17 cellular contexts compared by ENCODE assay signal in genomic region chr2:197674060-197674459, GRCh38. TPM values are rescaled to one million over a fixed set of nuclear protein-coding genes. Genes with fewer than 3 reads are reported as not detected.
DNase-seq lines count a peak whose midpoint lies in the region; ATAC-seq, FAIRE-seq and TF ChIP-seq lines count a peak whose summit lies in the region.
"Had no signal": no experiment of that assay in that cellular context is flagged by ENCODE, and none has a peak within 500 bp of the region (broad histone marks: within the 10 kb centered on the region; RNA-seq: fewer than 3 reads in every experiment).

No MANE protein-coding gene starts in this region.

- POLR2A ChIA-PET in HepG2 (lab: Yijun Ruan, JAX) = interaction anchor here (0.6 to 1.4 kb wide), 3 partner anchors 31 to 48 kb away, joined by 3 read pairs; partner anchors contain the start of gene MARS2

- H3K36me3 ChIP-seq in HepG2 (replicated peaks in 1 of 2; ENCODE audit: control insufficient read depth in 1 of 2, insufficient read depth in 2 of 2, low read length in 2 of 2) (no peaks in the 10 kb centered on the region), right lobe of liver (no peaks in the 10 kb centered on the region), osteoblast (ENCODE audit: insufficient read depth, low read length) (no peaks in the 10 kb centered on the region)
- H3K36me3 ChIP-seq: thyroid gland had no signal

- FAIRE-seq in HepG2 (lab: Jason Lieb, UNC) = no peak
- FAIRE-seq: keratinocyte had no signal

- H3K9ac ChIP-seq in HepG2 (ENCODE audit: insufficient read depth, low read depth, low read length) = no peak overlapping the region

- H3K79me2 ChIP-seq in HepG2 (ENCODE audit: insufficient read depth, low read length) = no peaks in the 10 kb centered on the region
- no peaks in the 10 kb centered on the region for H3K79me2 ChIP-seq in osteoblast (ENCODE audit: insufficient read depth, low read length)

- BruUV-seq in HepG2 (replicated peaks; lab: Mats Ljungman, UMichigan) = no TSS peak

- no peak overlapping the region for H2AFZ ChIP-seq in HepG2 (ENCODE audit: low read length)
- H2AFZ ChIP-seq in osteoblast (ENCODE audit: low read length) = no peak overlapping the region

- intact Hi-C loops in HepG2 (cut with micrococcal nuclease; ENCODE audit: unreplicated experiment) (no loop called here), right lobe of liver (cut with DNase I) (no loop called here)

- H4K20me1 ChIP-seq in HepG2 (ENCODE audit: insufficient read depth, low read length) (no peaks in the 10 kb centered on the region), osteoblast (ENCODE audit: insufficient read depth, low read length) (no peaks in the 10 kb centered on the region)

- TF ChIP-seq RAD21 in HepG2 (CRISPR knock-in tag; IDR thresholded peaks at IDR 0.05) = no peak

- TF ChIP-seq CTCF in HepG2 (CRISPR knock-in tag; IDR thresholded peaks at IDR 0.05) = no peak
- TF ChIP-seq CTCF in right lobe of liver (IDR thresholded peaks at IDR 0.05) = no peak
- TF ChIP-seq CTCF in fibroblast of pulmonary artery (IDR thresholded peaks at IDR 0.05; ENCODE audit: low read length, missing control alignments) = no peak
- TF ChIP-seq CTCF in osteoblast (IDR thresholded peaks at IDR 0.05; ENCODE audit: extremely low read depth, low read depth, low read length) = no peak

- H3K4me1 ChIP-seq in HepG2 (ENCODE audit: insufficient read depth, low read length) (peaks cover 31% of the 10 kb centered on the region), right lobe of liver (no peaks in the 10 kb centered on the region), osteoblast (ENCODE audit: insufficient read depth, low read length) (peaks cover 3% of the 10 kb centered on the region)
- H3K4me1 ChIP-seq: thyroid gland had no signal

- in situ Hi-C loops in HepG2 (cut with HindIII; ENCODE audit: extremely low pct_ligation_motif_present, low pct_unique_long_range_greater_than_20kb) = no loop called here

- WGBS in HepG2 (ENCODE audit: low lambda C conversion rate) = 1% methylated on average over 1 of the region's 1 CpG
- 21% methylated on average over 1 of the region's 1 CpG for WGBS in right lobe of liver (ENCODE audit: insufficient coverage, low coverage, low lambda C conversion rate, missing lambda C conversion rate)

- DNase-seq in HepG2 (ENCODE audit: low spot score) (peak; percentile 14), right lobe of liver (no peak), fibroblast of pulmonary artery (ENCODE audit: low read depth) (no peak), osteoblast (ENCODE audit: insufficient read length, low spot score, missing footprints) (no peak), NCI-H2029 (lab: John Stamatoyannopoulos, UW) (no peak), NCI-H2227 treated with DMSO at 0.1 percent for 48 hours (lab: John Stamatoyannopoulos, UW) (no peak), NOMO-1 treated with DMSO at 0.1 percent for 48 hours (lab: John Stamatoyannopoulos, UW; ENCODE audit: unreplicated experiment) (no peak)
- DNase-seq: activated CD4-positive, alpha-beta T cell treated with anti-CD3 and anti-CD28 coated beads for 36 hours; activated T-cell treated with anti-CD3 and anti-CD28 coated beads, Interleukin-2, amount 50 U/mL, for 24 hours; HFFc6; naive thymus-derived CD4-positive, alpha-beta T cell; NCI-H1092; NCI-H446 treated with DMSO at 0.1 percent for 48 hours; T-cell; thyroid gland had no signal

- ATAC-seq in HepG2 (no peak), right lobe of liver (no peak), HG03342 (IDR thresholded peaks at IDR 0.05; ENCODE audit: unreplicated experiment) (no peak)
- ATAC-seq: activated CD4-positive, alpha-beta T cell treated with anti-CD3 and anti-CD28 coated beads for 36 hours; naive thymus-derived CD4-positive, alpha-beta T cell; T-cell had no signal

- no peak overlapping the region for H3K4me3 ChIP-seq in HepG2 (replicated peaks in 1 of 3; ENCODE audit: insufficient read depth in 1 of 3, low read depth in 2 of 3, low read length in 3 of 3)
- peak overlapping the region in 1 of 3 donors; percentile 22 for H3K4me3 ChIP-seq in right lobe of liver
- peak overlapping the region; percentile 70 for H3K4me3 ChIP-seq in fibroblast of pulmonary artery (replicated peaks; ENCODE audit: low read depth, low read length)
- no peak overlapping the region for H3K4me3 ChIP-seq in osteoblast (ENCODE audit: insufficient read depth, low read length)

- H3K27me3 ChIP-seq in HepG2 (ENCODE audit: control insufficient read depth in 1 of 2, insufficient read depth in 2 of 2, low read length in 2 of 2) (peaks cover 0 to 3% of the 10 kb centered on the region in 2 experiments; a peak in 1 of 5 replicates), right lobe of liver (no peaks in the 10 kb centered on the region), osteoblast (ENCODE audit: insufficient read depth, low read length) (no peaks in the 10 kb centered on the region)
- H3K27me3 ChIP-seq: thyroid gland had no signal

- TF ChIP-seq EP300 in HepG2 (IDR thresholded peaks at IDR 0.05; ENCODE audit: low read depth in 2 of 2, low read length in 2 of 2) (no peak), HepG2 (CRISPR knock-in tag; IDR thresholded peaks at IDR 0.05; ENCODE audit: borderline replicate concordance) (no peak)

- TF ChIP-seq POLR2A in HepG2 (IDR thresholded peaks at IDR 0.05; ENCODE audit: insufficient read depth in 1 of 2, low read depth in 2 of 2, low read length in 2 of 2) = no peak
- no peak for TF ChIP-seq POLR2A in right lobe of liver (IDR thresholded peaks at IDR 0.05)

- CTCF ChIA-PET in HepG2 (lab: Yijun Ruan, JAX; ENCODE audit: low intra/inter-chr PET ratio, low total read pairs) = no interaction called here

- H3K4me2 ChIP-seq in HepG2 (ENCODE audit: low read depth, low read length) (no peak overlapping the region), osteoblast (ENCODE audit: insufficient read depth, low read length) (peak overlapping the region; percentile 95)

- no peaks in the 10 kb centered on the region for H3K9me3 ChIP-seq in HepG2 (ENCODE audit: low read length)
- H3K9me3 ChIP-seq in right lobe of liver = no peaks in the 10 kb centered on the region
- no peaks in the 10 kb centered on the region for H3K9me3 ChIP-seq in osteoblast (ENCODE audit: low read depth, low read length)
- H3K9me3 ChIP-seq: thyroid gland had no signal

- H3K27ac ChIP-seq in HepG2 (ENCODE audit: extremely low read length, insufficient read depth, low read length) = no peak overlapping the region
- H3K27ac ChIP-seq in right lobe of liver = no peak overlapping the region
- no peak overlapping the region for H3K27ac ChIP-seq in osteoblast (ENCODE audit: low read depth, low read length)

RNA-seq across cellular contexts. Expression of gene RFTN2, which starts 1.3 kb away (rescaled TPM):
- not detected in 2 replicates for total RNA-seq in HepG2 (2016; rRNA removed; fragmentation: Illumina TruSeq; extraction: Trizol)
- total RNA-seq in HepG2 (2016; cell fraction: cytosol; rRNA removed; fragmentation: Illumina TruSeq; extraction: Trizol; ENCODE audit: low read depth) = not detected in 2 replicates
- total RNA-seq in HepG2 (2016; cell fraction: insoluble cytoplasmic fraction; rRNA removed; fragmentation: Illumina TruSeq; extraction: Trizol) = not detected in 2 replicates
- not detected in 2 replicates for total RNA-seq in HepG2 (2016; cell fraction: membrane; rRNA removed; fragmentation: Illumina TruSeq; extraction: Trizol)
- not detected in 2 replicates for total RNA-seq in HepG2 (2016; cell fraction: nucleus; rRNA removed; fragmentation: Illumina TruSeq; extraction: Trizol)
- not detected in 2 replicates for polyA plus RNA-seq in HepG2 (2011; rRNA removed)
- not detected in 2 replicates for polyA plus RNA-seq in HepG2 (2011; cell fraction: cytosol; rRNA removed)
- not detected in 2 replicates for polyA plus RNA-seq in HepG2 (2011; cell fraction: nucleus; rRNA removed)
- 0.05 and 0.08 TPM in 2 replicates for polyA plus RNA-seq in HepG2 (2012)
- not detected in 2 replicates for polyA plus RNA-seq in HepG2 (2016; cell fraction: cytosol; fragmentation: Illumina TruSeq; extraction: Trizol; ENCODE audit: low read depth)
- polyA plus RNA-seq in HepG2 (2016; cell fraction: insoluble cytoplasmic fraction; fragmentation: Illumina TruSeq; extraction: Trizol; ENCODE audit: low read depth) = not detected in 2 replicates
- polyA plus RNA-seq in HepG2 (2016; cell fraction: membrane; fragmentation: Illumina TruSeq; extraction: Trizol; ENCODE audit: low read depth) = not detected in 2 replicates
- polyA plus RNA-seq in HepG2 (2016; cell fraction: nucleus; fragmentation: Illumina TruSeq; extraction: Trizol; ENCODE audit: insufficient read depth, low read depth) = not detected in 2 replicates
- not detected in 2 replicates for polyA minus RNA-seq in HepG2 (2011; rRNA and poly(A)+ RNA removed; ENCODE audit: low replicate concordance)
- polyA minus RNA-seq in HepG2 (2011; cell fraction: cytosol; rRNA and poly(A)+ RNA removed) = not detected in 2 replicates
- polyA minus RNA-seq in HepG2 (2011; cell fraction: nucleus; rRNA and poly(A)+ RNA removed) = not detected in 2 replicates
- total RNA-seq in right lobe of liver = 1 to 10 TPM in 4 of 6 experiments, under 1 TPM in 2; 0.58 to 1.9 (median 1.0) TPM
- 14.5 and 18.6 TPM in 2 replicates for total RNA-seq in osteoblast
- total RNA-seq: activated CD4-positive, alpha-beta T cell treated with anti-CD3 and anti-CD28 coated beads for 36 hours had no signal

RNA-seq across cellular contexts. Expression of gene MARS2, which starts 31.1 kb away (rescaled TPM):
- total RNA-seq in HepG2 (2016; rRNA removed; fragmentation: Illumina TruSeq; extraction: Trizol) = 16.2 and 19.5 TPM in 2 replicates
- 1.6 TPM in 2 replicates for total RNA-seq in HepG2 (2016; cell fraction: cytosol; rRNA removed; fragmentation: Illumina TruSeq; extraction: Trizol; ENCODE audit: low read depth)
- total RNA-seq in HepG2 (2016; cell fraction: insoluble cytoplasmic fraction; rRNA removed; fragmentation: Illumina TruSeq; extraction: Trizol) = 16.1 and 18.2 TPM in 2 replicates
- 5.7 and 6.3 TPM in 2 replicates for total RNA-seq in HepG2 (2016; cell fraction: membrane; rRNA removed; fragmentation: Illumina TruSeq; extraction: Trizol)
- total RNA-seq in HepG2 (2016; cell fraction: nucleus; rRNA removed; fragmentation: Illumina TruSeq; extraction: Trizol) = 13.7 and 13.8 TPM in 2 replicates
- 6.9 and 7.7 TPM in 2 replicates for polyA plus RNA-seq in HepG2 (2011; rRNA removed)
- polyA plus RNA-seq in HepG2 (2011; cell fraction: cytosol; rRNA removed) = 4.5 and 5.9 TPM in 2 replicates
- polyA plus RNA-seq in HepG2 (2011; cell fraction: nucleus; rRNA removed) = 9.2 and 10.2 TPM in 2 replicates
- 8.2 and 9.2 TPM in 2 replicates for polyA plus RNA-seq in HepG2 (2012)
- 0.59 and 0.63 TPM in 2 replicates for polyA plus RNA-seq in HepG2 (2016; cell fraction: cytosol; fragmentation: Illumina TruSeq; extraction: Trizol; ENCODE audit: low read depth)
- polyA plus RNA-seq in HepG2 (2016; cell fraction: insoluble cytoplasmic fraction; fragmentation: Illumina TruSeq; extraction: Trizol; ENCODE audit: low read depth) = 18.9 and 19.6 TPM in 2 replicates
- 3.1 and 3.7 TPM in 2 replicates for polyA plus RNA-seq in HepG2 (2016; cell fraction: membrane; fragmentation: Illumina TruSeq; extraction: Trizol; ENCODE audit: low read depth)
- 12.7 and 14.0 TPM in 2 replicates for polyA plus RNA-seq in HepG2 (2016; cell fraction: nucleus; fragmentation: Illumina TruSeq; extraction: Trizol; ENCODE audit: insufficient read depth, low read depth)
- polyA minus RNA-seq in HepG2 (2011; rRNA and poly(A)+ RNA removed; ENCODE audit: low replicate concordance) = 21.5 and 21.9 TPM in 2 replicates
- polyA minus RNA-seq in HepG2 (2011; cell fraction: cytosol; rRNA and poly(A)+ RNA removed) = 8.2 and 10.2 TPM in 2 replicates
- 27.7 and 32.0 TPM in 2 replicates for polyA minus RNA-seq in HepG2 (2011; cell fraction: nucleus; rRNA and poly(A)+ RNA removed)
- total RNA-seq in right lobe of liver = 10 to 100 TPM in 2 of 6 experiments, 1 to 10 TPM in 4; 5.1 to 15.1 (median 6.6) TPM
- 3.2 and 3.3 TPM in 2 replicates for total RNA-seq in osteoblast
